In the genomic region with DNA sequence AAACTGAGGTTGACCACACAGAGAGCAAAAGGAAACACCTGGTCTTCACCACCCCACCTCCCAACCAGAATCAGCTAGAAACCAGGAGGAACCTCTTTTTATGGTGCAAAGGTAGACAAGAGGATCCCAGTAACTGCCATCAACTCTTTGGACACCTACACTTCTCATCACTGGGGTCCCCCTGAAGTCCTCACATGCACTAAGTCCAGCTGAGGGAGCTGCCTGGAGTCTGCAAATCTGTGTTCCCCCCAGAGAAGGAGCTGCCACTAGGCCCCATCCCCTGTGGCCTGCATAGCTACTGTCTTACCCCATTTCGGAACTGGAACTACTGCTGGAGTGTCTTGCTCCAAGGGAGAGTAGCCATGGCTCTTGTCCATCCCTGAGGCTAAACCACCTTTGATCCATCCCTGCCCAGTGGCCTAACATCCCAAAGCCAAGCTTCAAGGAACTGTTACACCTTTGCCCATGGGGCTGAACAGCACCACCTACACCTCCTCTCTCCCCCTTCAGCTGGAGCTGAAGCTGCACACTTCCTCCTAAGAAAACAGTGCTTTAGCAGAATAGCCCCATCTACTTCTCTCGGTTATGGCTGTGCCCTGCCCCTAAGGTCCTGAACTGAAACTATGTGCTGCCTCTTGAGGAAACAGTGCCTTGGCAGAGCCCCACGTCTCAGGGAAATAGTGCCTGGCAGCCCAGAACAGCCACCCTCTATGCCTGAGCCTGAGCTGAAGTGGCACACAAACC, we compare ENCODE assay signal across 9 cellular contexts.
A peak's percentile ranks its signal among the peaks of the same experiment; 100 is the strongest.
DNase-seq lines count a peak whose midpoint lies in the region; ATAC-seq and TF ChIP-seq lines count a peak whose summit lies in the region.
"Had no signal": no experiment of that assay in that cellular context is flagged by ENCODE, and none has a peak within 500 bp of the region (broad histone marks: within the 10 kb centered on the region; RNA-seq: fewer than 3 reads in every experiment).

No MANE protein-coding gene starts in this region.

- intact Hi-C loops in left ventricle myocardium inferior (cut with micrococcal nuclease): no loop called here

- CTCF ChIA-PET in activated naive CD4-positive, alpha-beta T cell treated with anti-CD3 and anti-CD28 coated beads, Interleukin-2, amount 10 ng/mL, durations not matched to agents 7 days and 5 days (lab: Charles Lee): interaction anchor here (0.7 to 12.8 kb wide), 27 partner anchors 7 to 580 kb away, joined by 3 to 185 read pairs (median 3); no protein-coding TSS in a partner anchor

- in situ Hi-C loops in brain microvascular endothelial cell (cut with HindIII; ENCODE audit: low pct_ligation_motif_present, low sequenced_read_pairs): no loop called here

- ATAC-seq in GM19452 (IDR thresholded peaks at IDR 0.05; ENCODE audit: unreplicated experiment) (peak; percentile 74), HG03442 (IDR thresholded peaks at IDR 0.05; ENCODE audit: unreplicated experiment) (peak; percentile 65)
- ATAC-seq: HCT116 had no signal

- H3K4me3 ChIP-seq in GM08714 (ENCODE audit: low read length) (peak overlapping the region; percentile 1; the same call in 1 of the 2 replicates), left ventricle myocardium inferior (no peak overlapping the region), brain microvascular endothelial cell (ENCODE audit: low read depth, low read length) (no peak overlapping the region)

- TF ChIP-seq CTCF in left ventricle myocardium inferior (IDR thresholded peaks at IDR 0.05; ENCODE audit: borderline replicate concordance): no peak
- no peak for TF ChIP-seq CTCF in brain microvascular endothelial cell (IDR thresholded peaks at IDR 0.05; ENCODE audit: low read depth, low read length, missing control alignments)
- no peak for TF ChIP-seq CTCF in nephron progenitor cell (IDR thresholded peaks at IDR 0.05)

- peaks cover 18% of the 10 kb centered on the region for H3K9me3 Mint-ChIP-seq in activated naive CD4-positive, alpha-beta T cell treated with anti-CD3 and anti-CD28 coated beads, Interleukin-2, amount 10 ng/mL, durations not matched to agents 7 days and 5 days
- peaks cover 4% of the 10 kb centered on the region for H3K9me3 Mint-ChIP-seq in nephron progenitor cell

- no peaks in the 10 kb centered on the region for H3K4me1 ChIP-seq in left ventricle myocardium inferior

- H3K27ac ChIP-seq in left ventricle myocardium inferior (replicated peaks): no peak overlapping the region
- H3K27ac ChIP-seq in brain microvascular endothelial cell: no peak overlapping the region

- H3K9me3 ChIP-seq in left ventricle myocardium inferior (replicated peaks): peaks cover 16% of the 10 kb centered on the region

- H3K4me1 Mint-ChIP-seq in activated naive CD4-positive, alpha-beta T cell treated with anti-CD3 and anti-CD28 coated beads, Interleukin-2, amount 10 ng/mL, durations not matched to agents 7 days and 5 days: peaks cover 73% of the 10 kb centered on the region
- H3K4me1 Mint-ChIP-seq in nephron progenitor cell: no peaks in the 10 kb centered on the region

- H3K27me3 ChIP-seq in left ventricle myocardium inferior (ENCODE audit: low read depth) (peaks cover 56% of the 10 kb centered on the region), brain microvascular endothelial cell (replicated peaks) (no peaks in the 10 kb centered on the region)

- peaks cover 28% of the 10 kb centered on the region for H3K36me3 Mint-ChIP-seq in activated naive CD4-positive, alpha-beta T cell treated with anti-CD3 and anti-CD28 coated beads, Interleukin-2, amount 10 ng/mL, durations not matched to agents 7 days and 5 days
- H3K36me3 Mint-ChIP-seq in nephron progenitor cell (ENCODE audit: low read depth): no peaks in the 10 kb centered on the region

- H3K36me3 ChIP-seq in left ventricle myocardium inferior (no peaks in the 10 kb centered on the region), brain microvascular endothelial cell (replicated peaks) (no peaks in the 10 kb centered on the region)

- H3K27me3 Mint-ChIP-seq in activated naive CD4-positive, alpha-beta T cell treated with anti-CD3 and anti-CD28 coated beads, Interleukin-2, amount 10 ng/mL, durations not matched to agents 7 days and 5 days: no peaks in the 10 kb centered on the region
- H3K27me3 Mint-ChIP-seq in nephron progenitor cell (ENCODE audit: low read depth, poor library complexity): peaks cover 39% of the 10 kb centered on the region

- H3K4me3 Mint-ChIP-seq in activated naive CD4-positive, alpha-beta T cell treated with anti-CD3 and anti-CD28 coated beads, Interleukin-2, amount 10 ng/mL, durations not matched to agents 7 days and 5 days: peak overlapping the region; percentile 66
- no peak overlapping the region for H3K4me3 Mint-ChIP-seq in nephron progenitor cell

- H3K27ac Mint-ChIP-seq in activated naive CD4-positive, alpha-beta T cell treated with anti-CD3 and anti-CD28 coated beads, Interleukin-2, amount 10 ng/mL, durations not matched to agents 7 days and 5 days: peak overlapping the region; percentile 97
- H3K27ac Mint-ChIP-seq in nephron progenitor cell: no peak overlapping the region

- DNase-seq in activated naive CD4-positive, alpha-beta T cell treated with anti-CD3 and anti-CD28 coated beads, Interleukin-2, amount 10 ng/mL, durations not matched to agents 7 days and 5 days: peak; percentile 77
- DNase-seq in left ventricle myocardium inferior: no peak
- no peak for DNase-seq in brain microvascular endothelial cell
- DNase-seq in NCI-H510A (lab: John Stamatoyannopoulos, UW): no peak
- DNase-seq in nephron progenitor cell: no peak
